In the genomic region with DNA sequence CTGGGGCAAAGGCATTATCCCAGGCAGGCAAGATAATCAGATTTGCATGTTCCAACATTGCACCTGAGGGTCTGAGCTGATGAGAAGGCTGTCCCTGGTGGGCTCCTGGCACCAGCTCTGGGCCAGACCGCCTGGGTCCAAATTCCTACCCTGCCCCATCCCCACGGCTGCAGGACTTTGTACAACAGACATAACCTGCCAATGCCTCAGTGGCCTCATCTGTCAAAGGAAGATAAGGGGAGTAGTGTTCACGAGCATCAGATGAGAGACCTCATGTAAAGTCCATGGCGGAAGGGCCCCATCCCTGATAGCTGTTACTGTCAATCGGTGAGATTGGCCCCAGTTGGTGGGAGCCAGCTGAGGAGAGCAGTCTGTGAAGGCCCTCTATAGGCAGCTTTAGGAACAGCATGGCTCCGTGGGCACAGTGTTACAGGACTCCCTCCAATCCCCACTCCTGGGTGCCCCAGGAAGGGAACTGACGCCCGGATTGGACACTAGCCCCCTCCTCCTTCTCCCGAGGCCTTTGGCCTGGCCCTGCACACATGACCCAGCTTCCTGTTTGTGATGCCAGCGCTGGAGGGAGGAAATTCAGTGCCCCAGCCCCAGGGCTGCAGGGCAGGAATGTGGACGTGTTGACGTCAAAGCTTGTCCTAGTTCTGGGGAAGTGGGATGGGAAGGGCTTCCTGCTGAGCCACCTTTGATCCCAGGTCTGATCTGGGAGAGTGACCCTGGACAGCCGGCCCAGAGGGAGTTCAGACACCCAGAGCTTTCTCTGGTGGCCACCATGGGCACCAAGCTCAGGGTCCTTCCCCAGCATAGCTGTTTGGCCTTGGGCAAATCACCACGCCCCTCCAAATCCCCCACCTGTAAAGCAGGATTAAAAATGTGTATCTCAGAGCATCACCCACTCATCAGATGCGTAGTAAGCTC, we compare ENCODE assay signal across 1 cellular context.
TF ChIP-seq lines count a peak whose summit lies in the region.

No MANE protein-coding gene starts in this region.

TF ChIP-seq in HepG2, 621 proteins besides CTCF, POLR2A, EP300 and RAD21 (continued from another document and continues in another):
- TF ChIP-seq, protein P1, sequence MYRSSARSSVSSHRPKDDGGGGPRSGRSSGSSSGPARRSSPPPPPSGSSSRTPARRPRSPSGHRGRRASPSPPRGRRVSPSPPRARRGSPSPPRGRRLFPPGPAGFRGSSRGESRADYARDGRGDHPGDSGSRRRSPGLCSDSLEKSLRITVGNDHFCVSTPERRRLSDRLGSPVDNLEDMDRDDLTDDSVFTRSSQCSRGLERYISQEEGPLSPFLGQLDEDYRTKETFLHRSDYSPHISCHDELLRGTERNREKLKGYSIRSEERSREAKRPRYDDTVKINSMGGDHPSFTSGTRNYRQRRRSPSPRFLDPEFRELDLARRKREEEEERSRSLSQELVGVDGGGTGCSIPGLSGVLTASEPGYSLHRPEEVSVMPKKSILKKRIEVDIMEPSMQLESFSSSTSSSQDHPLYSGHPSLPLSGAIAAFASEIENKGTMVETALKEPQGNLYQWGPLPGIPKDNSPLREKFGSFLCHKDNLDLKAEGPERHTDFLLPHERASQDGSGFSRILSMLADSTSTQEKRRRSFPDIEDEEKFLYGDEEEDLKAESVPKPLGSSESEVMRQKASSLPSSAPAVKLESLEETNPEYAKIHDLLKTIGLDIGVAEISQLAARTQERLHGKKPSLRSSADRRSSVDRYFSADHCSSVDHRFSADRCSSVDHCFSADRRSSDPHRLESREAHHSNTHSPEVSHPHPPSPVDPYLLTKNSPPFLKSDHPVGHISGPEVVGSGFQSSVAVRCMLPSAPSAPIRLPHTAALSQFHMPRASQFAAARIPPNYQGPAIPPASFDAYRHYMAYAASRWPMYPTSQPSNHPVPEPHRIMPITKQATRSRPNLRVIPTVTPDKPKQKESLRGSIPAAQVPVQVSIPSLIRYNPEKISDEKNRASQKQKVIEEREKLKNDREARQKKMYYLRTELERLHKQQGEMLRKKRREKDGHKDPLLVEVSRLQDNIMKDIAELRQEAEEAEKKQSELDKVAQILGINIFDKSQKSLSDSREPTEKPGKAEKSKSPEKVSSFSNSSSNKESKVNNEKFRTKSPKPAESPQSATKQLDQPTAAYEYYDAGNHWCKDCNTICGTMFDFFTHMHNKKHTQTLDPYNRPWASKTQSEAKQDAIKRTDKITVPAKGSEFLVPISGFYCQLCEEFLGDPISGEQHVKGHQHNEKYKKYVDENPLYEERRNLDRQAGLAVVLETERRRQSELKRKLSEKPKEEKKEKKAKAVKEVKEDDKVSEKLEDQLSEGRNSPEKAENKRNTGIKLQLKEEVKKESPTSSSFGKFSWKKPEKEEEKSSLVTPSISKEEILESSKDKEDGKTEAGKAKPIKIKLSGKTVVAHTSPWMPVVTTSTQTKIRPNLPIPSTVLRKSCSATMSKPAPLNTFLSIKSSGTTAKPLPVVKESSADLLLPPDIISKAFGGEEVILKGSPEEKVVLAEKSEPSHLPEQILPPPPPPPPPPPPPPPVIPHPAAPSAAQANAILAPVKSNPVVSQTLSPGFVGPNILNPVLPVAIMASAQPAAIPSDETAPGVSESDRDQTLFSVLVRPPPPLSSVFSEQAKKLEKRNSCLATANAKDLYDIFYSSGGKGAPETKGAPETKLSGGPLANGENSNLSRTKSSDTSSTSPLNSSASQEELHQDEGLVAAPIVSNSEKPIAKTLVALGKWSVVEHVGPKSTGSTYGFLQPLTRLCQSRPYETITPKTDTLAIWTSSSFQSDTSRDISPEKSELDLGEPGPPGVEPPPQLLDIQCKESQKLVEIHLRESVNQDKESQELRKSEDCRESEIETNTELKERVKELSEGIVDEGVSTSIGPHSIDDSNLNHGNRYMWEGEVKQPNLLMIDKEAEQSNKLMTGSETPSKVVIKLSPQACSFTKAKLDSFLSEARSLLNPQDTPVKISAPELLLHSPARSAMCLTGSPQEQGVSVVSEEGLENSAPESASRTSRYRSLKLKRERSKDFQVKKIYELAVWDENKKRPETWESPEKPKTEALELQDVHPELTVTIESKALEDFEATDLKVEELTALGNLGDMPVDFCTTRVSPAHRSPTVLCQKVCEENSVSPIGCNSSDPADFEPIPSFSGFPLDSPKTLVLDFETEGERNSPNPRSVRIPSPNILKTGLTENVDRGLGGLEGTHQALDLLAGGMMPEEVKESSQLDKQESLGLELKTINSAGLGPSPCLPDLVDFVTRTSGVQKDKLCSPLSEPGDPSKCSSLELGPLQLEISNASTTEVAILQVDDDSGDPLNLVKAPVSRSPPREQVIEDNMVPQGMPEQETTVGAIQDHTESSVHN (CRISPR knock-in tag; IDR thresholded peaks at IDR 0.05): no peak
- TF ChIP-seq, protein P2, sequence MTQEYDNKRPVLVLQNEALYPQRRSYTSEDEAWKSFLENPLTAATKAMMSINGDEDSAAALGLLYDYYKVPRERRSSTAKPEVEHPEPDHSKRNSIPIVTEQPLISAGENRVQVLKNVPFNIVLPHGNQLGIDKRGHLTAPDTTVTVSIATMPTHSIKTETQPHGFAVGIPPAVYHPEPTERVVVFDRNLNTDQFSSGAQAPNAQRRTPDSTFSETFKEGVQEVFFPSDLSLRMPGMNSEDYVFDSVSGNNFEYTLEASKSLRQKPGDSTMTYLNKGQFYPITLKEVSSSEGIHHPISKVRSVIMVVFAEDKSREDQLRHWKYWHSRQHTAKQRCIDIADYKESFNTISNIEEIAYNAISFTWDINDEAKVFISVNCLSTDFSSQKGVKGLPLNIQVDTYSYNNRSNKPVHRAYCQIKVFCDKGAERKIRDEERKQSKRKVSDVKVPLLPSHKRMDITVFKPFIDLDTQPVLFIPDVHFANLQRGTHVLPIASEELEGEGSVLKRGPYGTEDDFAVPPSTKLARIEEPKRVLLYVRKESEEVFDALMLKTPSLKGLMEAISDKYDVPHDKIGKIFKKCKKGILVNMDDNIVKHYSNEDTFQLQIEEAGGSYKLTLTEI (CRISPR knock-in tag; conservative IDR thresholded peaks at IDR 0.05): no peak
- TF ChIP-seq TAF1 (CRISPR knock-in tag; IDR thresholded peaks at IDR 0.05) (0 out of 2 replicates have a peak, but pooled peaks have one; percentile 31), ZZZ3 (CRISPR knock-in tag; IDR thresholded peaks at IDR 0.05; ENCODE audit: borderline replicate concordance) (peak; percentile 66), GATAD1 (CRISPR knock-in tag; IDR thresholded peaks at IDR 0.05) (peak; percentile 65), SRSF1 (optimal IDR thresholded peaks at IDR 0.05; ENCODE audit: low read depth, low read length) (no peak), ZNF20 (CRISPR knock-in tag; IDR thresholded peaks at IDR 0.05) (no peak), SIN3B (IDR thresholded peaks at IDR 0.05; ENCODE audit: low read length) (no peak), WIZ (CRISPR knock-in tag; IDR thresholded peaks at IDR 0.05) (peak; percentile 37; the same call in 1 of the 2 replicates), FLYWCH1 (CRISPR knock-in tag; IDR thresholded peaks at IDR 0.05) (no peak), AKAP8 (CRISPR knock-in tag; IDR thresholded peaks at IDR 0.05) (peak; percentile 86; the same call in 1 of the 2 replicates), ZNF367 (CRISPR knock-in tag; IDR thresholded peaks at IDR 0.05; ENCODE audit: borderline replicate concordance) (no peak), ETV6 (CRISPR knock-in tag; conservative IDR thresholded peaks at IDR 0.05) (peak; percentile 82; the same call in 1 of the 2 replicates), RARA (CRISPR knock-in tag; IDR thresholded peaks at IDR 0.05) (peak; percentile 88), GLI4 (CRISPR knock-in tag; IDR thresholded peaks at IDR 0.05; ENCODE audit: borderline replicate concordance) (peak; percentile 65; the same call in 1 of the 2 replicates), PPARG (CRISPR knock-in tag; conservative IDR thresholded peaks at IDR 0.05) (peak; percentile 80), ZFP41 (CRISPR knock-in tag; IDR thresholded peaks at IDR 0.05; ENCODE audit: borderline replicate concordance) (no peak), CBX5 (CRISPR knock-in tag; IDR thresholded peaks at IDR 0.05; ENCODE audit: borderline replicate concordance) (peak; percentile 56; the same call in 1 of the 2 replicates)
- TF ChIP-seq, protein P3, sequence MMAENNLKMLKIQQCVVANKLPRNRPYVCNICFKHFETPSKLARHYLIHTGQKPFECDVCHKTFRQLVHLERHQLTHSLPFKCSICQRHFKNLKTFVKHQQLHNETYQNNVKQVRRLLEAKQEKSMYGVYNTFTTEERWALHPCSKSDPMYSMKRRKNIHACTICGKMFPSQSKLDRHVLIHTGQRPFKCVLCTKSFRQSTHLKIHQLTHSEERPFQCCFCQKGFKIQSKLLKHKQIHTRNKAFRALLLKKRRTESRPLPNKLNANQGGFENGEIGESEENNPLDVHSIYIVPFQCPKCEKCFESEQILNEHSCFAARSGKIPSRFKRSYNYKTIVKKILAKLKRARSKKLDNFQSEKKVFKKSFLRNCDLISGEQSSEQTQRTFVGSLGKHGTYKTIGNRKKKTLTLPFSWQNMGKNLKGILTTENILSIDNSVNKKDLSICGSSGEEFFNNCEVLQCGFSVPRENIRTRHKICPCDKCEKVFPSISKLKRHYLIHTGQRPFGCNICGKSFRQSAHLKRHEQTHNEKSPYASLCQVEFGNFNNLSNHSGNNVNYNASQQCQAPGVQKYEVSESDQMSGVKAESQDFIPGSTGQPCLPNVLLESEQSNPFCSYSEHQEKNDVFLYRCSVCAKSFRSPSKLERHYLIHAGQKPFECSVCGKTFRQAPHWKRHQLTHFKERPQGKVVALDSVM (CRISPR knock-in tag; IDR thresholded peaks at IDR 0.05): peak; percentile 36; the same call in 1 of the 2 replicates
- TF ChIP-seq, protein P4, sequence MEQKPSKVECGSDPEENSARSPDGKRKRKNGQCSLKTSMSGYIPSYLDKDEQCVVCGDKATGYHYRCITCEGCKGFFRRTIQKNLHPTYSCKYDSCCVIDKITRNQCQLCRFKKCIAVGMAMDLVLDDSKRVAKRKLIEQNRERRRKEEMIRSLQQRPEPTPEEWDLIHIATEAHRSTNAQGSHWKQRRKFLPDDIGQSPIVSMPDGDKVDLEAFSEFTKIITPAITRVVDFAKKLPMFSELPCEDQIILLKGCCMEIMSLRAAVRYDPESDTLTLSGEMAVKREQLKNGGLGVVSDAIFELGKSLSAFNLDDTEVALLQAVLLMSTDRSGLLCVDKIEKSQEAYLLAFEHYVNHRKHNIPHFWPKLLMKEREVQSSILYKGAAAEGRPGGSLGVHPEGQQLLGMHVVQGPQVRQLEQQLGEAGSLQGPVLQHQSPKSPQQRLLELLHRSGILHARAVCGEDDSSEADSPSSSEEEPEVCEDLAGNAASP (CRISPR knock-in tag; IDR thresholded peaks at IDR 0.05; ENCODE audit: borderline replicate concordance): 0 out of 2 replicates have a peak, but pooled peaks have one; percentile 20
- TF ChIP-seq, protein P5, sequence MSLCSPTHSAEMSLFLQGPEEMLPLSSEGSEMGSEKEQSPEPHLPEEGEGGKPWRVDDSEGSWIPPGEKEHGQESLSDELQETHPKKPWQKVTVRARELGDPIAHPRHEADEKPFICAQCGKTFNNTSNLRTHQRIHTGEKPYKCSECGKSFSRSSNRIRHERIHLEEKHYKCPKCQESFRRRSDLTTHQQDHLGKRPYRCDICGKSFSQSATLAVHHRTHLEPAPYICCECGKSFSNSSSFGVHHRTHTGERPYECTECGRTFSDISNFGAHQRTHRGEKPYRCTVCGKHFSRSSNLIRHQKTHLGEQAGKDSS (CRISPR knock-in tag; IDR thresholded peaks at IDR 0.05; ENCODE audit: borderline replicate concordance, low read depth): 0 out of 2 replicates have a peak, but pooled peaks have one; percentile 23
- TF ChIP-seq, protein P6, sequence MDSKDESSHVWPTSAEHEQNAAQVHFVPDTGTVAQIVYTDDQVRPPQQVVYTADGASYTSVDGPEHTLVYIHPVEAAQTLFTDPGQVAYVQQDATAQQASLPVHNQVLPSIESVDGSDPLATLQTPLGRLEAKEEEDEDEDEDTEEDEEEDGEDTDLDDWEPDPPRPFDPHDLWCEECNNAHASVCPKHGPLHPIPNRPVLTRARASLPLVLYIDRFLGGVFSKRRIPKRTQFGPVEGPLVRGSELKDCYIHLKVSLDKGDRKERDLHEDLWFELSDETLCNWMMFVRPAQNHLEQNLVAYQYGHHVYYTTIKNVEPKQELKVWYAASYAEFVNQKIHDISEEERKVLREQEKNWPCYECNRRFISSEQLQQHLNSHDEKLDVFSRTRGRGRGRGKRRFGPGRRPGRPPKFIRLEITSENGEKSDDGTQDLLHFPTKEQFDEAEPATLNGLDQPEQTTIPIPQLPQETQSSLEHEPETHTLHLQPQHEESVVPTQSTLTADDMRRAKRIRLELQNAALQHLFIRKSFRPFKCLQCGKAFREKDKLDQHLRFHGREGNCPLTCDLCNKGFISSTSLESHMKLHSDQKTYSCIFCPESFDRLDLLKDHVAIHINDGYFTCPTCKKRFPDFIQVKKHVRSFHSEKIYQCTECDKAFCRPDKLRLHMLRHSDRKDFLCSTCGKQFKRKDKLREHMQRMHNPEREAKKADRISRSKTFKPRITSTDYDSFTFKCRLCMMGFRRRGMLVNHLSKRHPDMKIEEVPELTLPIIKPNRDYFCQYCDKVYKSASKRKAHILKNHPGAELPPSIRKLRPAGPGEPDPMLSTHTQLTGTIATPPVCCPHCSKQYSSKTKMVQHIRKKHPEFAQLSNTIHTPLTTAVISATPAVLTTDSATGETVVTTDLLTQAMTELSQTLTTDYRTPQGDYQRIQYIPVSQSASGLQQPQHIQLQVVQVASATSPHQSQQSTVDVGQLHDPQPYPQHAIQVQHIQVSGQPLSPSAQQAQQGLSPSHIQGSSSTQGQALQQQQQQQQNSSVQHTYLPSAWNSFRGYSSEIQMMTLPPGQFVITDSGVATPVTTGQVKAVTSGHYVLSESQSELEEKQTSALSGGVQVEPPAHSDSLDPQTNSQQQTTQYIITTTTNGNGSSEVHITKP (CRISPR knock-in tag; IDR thresholded peaks at IDR 0.05; ENCODE audit: low read depth): peak; percentile 44; the same call in 1 of the 2 replicates
- TF ChIP-seq, protein P7, sequence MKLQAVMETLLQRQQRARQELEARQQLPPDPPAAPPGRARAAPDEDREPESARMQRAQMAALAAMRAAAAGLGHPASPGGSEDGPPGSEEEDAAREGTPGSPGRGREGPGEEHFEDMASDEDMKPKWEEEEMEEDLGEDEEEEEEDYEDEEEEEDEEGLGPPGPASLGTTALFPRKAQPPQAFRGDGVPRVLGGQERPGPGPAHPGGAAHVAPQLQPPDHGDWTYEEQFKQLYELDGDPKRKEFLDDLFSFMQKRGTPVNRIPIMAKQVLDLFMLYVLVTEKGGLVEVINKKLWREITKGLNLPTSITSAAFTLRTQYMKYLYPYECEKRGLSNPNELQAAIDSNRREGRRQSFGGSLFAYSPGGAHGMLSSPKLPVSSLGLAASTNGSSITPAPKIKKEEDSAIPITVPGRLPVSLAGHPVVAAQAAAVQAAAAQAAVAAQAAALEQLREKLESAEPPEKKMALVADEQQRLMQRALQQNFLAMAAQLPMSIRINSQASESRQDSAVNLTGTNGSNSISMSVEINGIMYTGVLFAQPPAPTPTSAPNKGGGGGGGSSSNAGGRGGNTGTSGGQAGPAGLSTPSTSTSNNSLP (IDR thresholded peaks at IDR 0.05; ENCODE audit: low read depth, low read length): peak; percentile 18; the same call in 1 of the 2 replicates
- TF ChIP-seq, protein P8, sequence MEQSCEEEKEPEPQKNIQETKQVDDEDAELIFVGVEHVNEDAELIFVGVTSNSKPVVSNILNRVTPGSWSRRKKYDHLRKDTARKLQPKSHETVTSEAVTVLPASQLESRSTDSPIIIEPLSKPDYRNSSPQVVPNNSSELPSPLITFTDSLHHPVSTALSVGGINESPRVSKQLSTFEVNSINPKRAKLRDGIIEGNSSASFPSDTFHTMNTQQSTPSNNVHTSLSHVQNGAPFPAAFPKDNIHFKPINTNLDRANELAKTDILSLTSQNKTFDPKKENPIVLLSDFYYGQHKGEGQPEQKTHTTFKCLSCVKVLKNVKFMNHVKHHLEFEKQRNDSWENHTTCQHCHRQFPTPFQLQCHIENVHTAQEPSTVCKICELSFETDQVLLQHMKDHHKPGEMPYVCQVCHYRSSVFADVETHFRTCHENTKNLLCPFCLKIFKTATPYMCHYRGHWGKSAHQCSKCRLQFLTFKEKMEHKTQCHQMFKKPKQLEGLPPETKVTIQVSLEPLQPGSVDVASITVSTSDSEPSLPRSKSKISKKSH (CRISPR knock-in tag; IDR thresholded peaks at IDR 0.05; ENCODE audit: borderline replicate concordance): 0 out of 2 replicates have a peak, but pooled peaks have one; percentile 33
- TF ChIP-seq, protein P9, sequence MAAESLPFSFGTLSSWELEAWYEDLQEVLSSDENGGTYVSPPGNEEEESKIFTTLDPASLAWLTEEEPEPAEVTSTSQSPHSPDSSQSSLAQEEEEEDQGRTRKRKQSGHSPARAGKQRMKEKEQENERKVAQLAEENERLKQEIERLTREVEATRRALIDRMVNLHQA (CRISPR knock-in tag; IDR thresholded peaks at IDR 0.05): no peak
